10 cellular contexts compared by ENCODE assay signal in genomic region chr1:24996983-24997893, GRCh38.
DNase-seq lines count a peak whose midpoint lies in the region; ATAC-seq and TF ChIP-seq lines count a peak whose summit lies in the region.
"Had no signal": no experiment of that assay in that cellular context is flagged by ENCODE, and none has a peak within 500 bp of the region (broad histone marks: within the 10 kb centered on the region; RNA-seq: fewer than 3 reads in every experiment).

No MANE protein-coding gene starts in this region.

- peak; percentile 65 for ATAC-seq in effector memory CD8-positive, alpha-beta T cell (replicated peaks)
- ATAC-seq in HG03565 (IDR thresholded peaks at IDR 0.05; ENCODE audit: unreplicated experiment) (no peak), SK-N-SH treated with all-trans-retinoic acid at 6 μM for 48 hours (no peak)

- DNase-seq in activated CD4-positive, alpha-beta T cell treated with anti-CD3 and anti-CD28 coated beads, Interleukin-2, amount 10 ng/mL, durations not matched to agents 7 days and 5 days, result peak; percentile 39
- DNase-seq in activated CD4-positive, alpha-beta T cell treated with anti-CD3 and anti-CD28 coated beads for 48 hours, result no peak
- DNase-seq in activated CD4-positive, alpha-beta memory T cell treated with anti-CD3 and anti-CD28 coated beads for 36 hours, result no peak
- DNase-seq in effector memory CD8-positive, alpha-beta T cell, result peak; percentile 29 to 47 (median 34)
- peak; percentile 22 to 38 for DNase-seq in stimulated activated CD8-positive, alpha-beta memory T cell treated with anti-CD3 and anti-CD28 coated beads, Interleukin-7, amount 100 ng/mL, for 1 hour (ENCODE audit: low read depth in 2 of 2)
- no peak for DNase-seq in erythroblast (lab: John Stamatoyannopoulos, UW)
- DNase-seq: foreskin melanocyte, NCI-H69 had no signal

- H3K36me3 Mint-ChIP-seq in activated CD4-positive, alpha-beta T cell treated with anti-CD3 and anti-CD28 coated beads, Interleukin-2, amount 10 ng/mL, durations not matched to agents 7 days and 5 days (ENCODE audit: low read depth), result peaks cover 13% of the 10 kb centered on the region
- peaks cover 2% of the 10 kb centered on the region for H3K36me3 Mint-ChIP-seq in activated CD4-positive, alpha-beta memory T cell treated with anti-CD3 and anti-CD28 coated beads for 36 hours
- H3K36me3 Mint-ChIP-seq in effector memory CD8-positive, alpha-beta T cell (ENCODE audit: insufficient read depth), result peaks cover 11% of the 10 kb centered on the region

- no peak overlapping the region for H3K4me3 Mint-ChIP-seq in activated CD4-positive, alpha-beta T cell treated with anti-CD3 and anti-CD28 coated beads, Interleukin-2, amount 10 ng/mL, durations not matched to agents 7 days and 5 days
- no peak overlapping the region for H3K4me3 Mint-ChIP-seq in activated CD4-positive, alpha-beta memory T cell treated with anti-CD3 and anti-CD28 coated beads for 36 hours
- peak overlapping the region; percentile 60 to 73 for H3K4me3 Mint-ChIP-seq in effector memory CD8-positive, alpha-beta T cell

- CTCF ChIA-PET in activated CD4-positive, alpha-beta T cell treated with anti-CD3 and anti-CD28 coated beads, Interleukin-2, amount 10 ng/mL, durations not matched to agents 7 days and 5 days (lab: Charles Lee), result interaction anchor here (1.0 to 8.8 kb wide), 8 partner anchors 10 to 40 kb away, joined by 3 to 57 read pairs (median 7); no protein-coding TSS in a partner anchor
- CTCF ChIA-PET in activated CD4-positive, alpha-beta memory T cell treated with anti-CD3 and anti-CD28 coated beads for 36 hours (lab: Charles Lee), result interaction anchor here (1.8 kb wide), 1 partner anchor 40 kb away, joined by 9 read pairs; no protein-coding TSS in a partner anchor

- intact Hi-C loops in activated CD4-positive, alpha-beta memory T cell treated with anti-CD3 and anti-CD28 coated beads for 36 hours (cut with micrococcal nuclease), result no loop called here

- H3K27ac Mint-ChIP-seq in activated CD4-positive, alpha-beta T cell treated with anti-CD3 and anti-CD28 coated beads, Interleukin-2, amount 10 ng/mL, durations not matched to agents 7 days and 5 days, result peak overlapping the region; percentile 80
- peak overlapping the region; percentile 21 for H3K27ac Mint-ChIP-seq in activated CD4-positive, alpha-beta memory T cell treated with anti-CD3 and anti-CD28 coated beads for 36 hours
- peak overlapping the region; percentile 91 to 97 for H3K27ac Mint-ChIP-seq in effector memory CD8-positive, alpha-beta T cell

- POLR2A ChIA-PET in activated CD4-positive, alpha-beta T cell treated with anti-CD3 and anti-CD28 coated beads, Interleukin-2, amount 10 ng/mL, durations not matched to agents 7 days and 5 days (lab: Charles Lee), result no interaction called here
- POLR2A ChIA-PET in activated CD4-positive, alpha-beta memory T cell treated with anti-CD3 and anti-CD28 coated beads for 36 hours (lab: Charles Lee), result interaction anchor here (0.8 kb wide), 2 partner anchors 12 to 28 kb away, joined by 3 read pairs; no protein-coding TSS in a partner anchor

- H3K27me3 Mint-ChIP-seq in activated CD4-positive, alpha-beta T cell treated with anti-CD3 and anti-CD28 coated beads, Interleukin-2, amount 10 ng/mL, durations not matched to agents 7 days and 5 days, result no peaks in the 10 kb centered on the region
- H3K27me3 Mint-ChIP-seq in activated CD4-positive, alpha-beta memory T cell treated with anti-CD3 and anti-CD28 coated beads for 36 hours, result no peaks in the 10 kb centered on the region
- no peaks in the 10 kb centered on the region for H3K27me3 Mint-ChIP-seq in effector memory CD8-positive, alpha-beta T cell

- H3K9me3 Mint-ChIP-seq in activated CD4-positive, alpha-beta T cell treated with anti-CD3 and anti-CD28 coated beads, Interleukin-2, amount 10 ng/mL, durations not matched to agents 7 days and 5 days, result peaks cover 9% of the 10 kb centered on the region
- no peaks in the 10 kb centered on the region for H3K9me3 Mint-ChIP-seq in activated CD4-positive, alpha-beta memory T cell treated with anti-CD3 and anti-CD28 coated beads for 36 hours
- H3K9me3 Mint-ChIP-seq in effector memory CD8-positive, alpha-beta T cell, result peaks cover 8 to 11% of the 10 kb centered on the region in 2 donors

- peaks cover 89% of the 10 kb centered on the region for H3K4me1 Mint-ChIP-seq in activated CD4-positive, alpha-beta T cell treated with anti-CD3 and anti-CD28 coated beads, Interleukin-2, amount 10 ng/mL, durations not matched to agents 7 days and 5 days
- peaks cover 62% of the 10 kb centered on the region for H3K4me1 Mint-ChIP-seq in activated CD4-positive, alpha-beta memory T cell treated with anti-CD3 and anti-CD28 coated beads for 36 hours (ENCODE audit: low read depth)
- H3K4me1 Mint-ChIP-seq in effector memory CD8-positive, alpha-beta T cell (ENCODE audit: low read depth in 2 of 2), result peaks cover 69 to 70% of the 10 kb centered on the region in 2 donors

- no peak for TF ChIP-seq POLR2A in erythroblast (IDR thresholded peaks at IDR 0.05; ENCODE audit: low read length)

TF ChIP-seq in SK-N-SH treated with all-trans-retinoic acid at 6 μM for 48 hours, 23 proteins besides CTCF, POLR2A, EP300 and RAD21 (continues in another document):
- TF ChIP-seq PPARA (CRISPR knock-in tag; IDR thresholded peaks at IDR 0.05; ENCODE audit: borderline replicate concordance), result no peak
- no peak for TF ChIP-seq TCF4 (CRISPR knock-in tag; IDR thresholded peaks at IDR 0.05; ENCODE audit: borderline replicate concordance)
- TF ChIP-seq GLIS3 (CRISPR knock-in tag; IDR thresholded peaks at IDR 0.05), result no peak
- TF ChIP-seq CSDC2 (CRISPR knock-in tag; IDR thresholded peaks at IDR 0.05), result no peak
- TF ChIP-seq CSRNP3 (CRISPR knock-in tag; IDR thresholded peaks at IDR 0.05), result no peak
- TF ChIP-seq ESRRG (CRISPR knock-in tag; IDR thresholded peaks at IDR 0.05), result no peak
- TF ChIP-seq ZC3H10 (CRISPR knock-in tag; IDR thresholded peaks at IDR 0.05), result no peak
- TF ChIP-seq SNAI2 (CRISPR knock-in tag; IDR thresholded peaks at IDR 0.05), result no peak
- TF ChIP-seq BACH2 (CRISPR knock-in tag; IDR thresholded peaks at IDR 0.05; ENCODE audit: borderline replicate concordance), result no peak
- TF ChIP-seq OSR1 (CRISPR knock-in tag; IDR thresholded peaks at IDR 0.05), result no peak
- no peak for TF ChIP-seq PATZ1 (CRISPR knock-in tag; IDR thresholded peaks at IDR 0.05; ENCODE audit: borderline replicate concordance)
- no peak for TF ChIP-seq POU6F1 (CRISPR knock-in tag; IDR thresholded peaks at IDR 0.05; ENCODE audit: borderline replicate concordance, low read depth)
- TF ChIP-seq ISL1 (CRISPR knock-in tag; IDR thresholded peaks at IDR 0.05), result no peak
- TF ChIP-seq TOX (CRISPR knock-in tag; IDR thresholded peaks at IDR 0.05; ENCODE audit: borderline replicate concordance), result no peak
- TF ChIP-seq ZNF565 (CRISPR knock-in tag; conservative IDR thresholded peaks at IDR 0.05; ENCODE audit: low read depth), result no peak
- no peak for TF ChIP-seq ARNTL (CRISPR knock-in tag; IDR thresholded peaks at IDR 0.05; ENCODE audit: borderline replicate concordance, low read depth)
- TF ChIP-seq ZFP30 (CRISPR knock-in tag; IDR thresholded peaks at IDR 0.05), result no peak

Comparison
In these comparisons a context has a peak if more than half of its experiments do, and no peak if none do; other contexts are left out.
1. DNase-seq: peak in activated CD4-positive, alpha-beta T cell treated with anti-CD3 and anti-CD28 coated beads, Interleukin-2, amount 10 ng/mL, durations not matched to agents 7 days and 5 days (single experiment), effector memory CD8-positive, alpha-beta T cell (3 of 3) and stimulated activated CD8-positive, alpha-beta memory T cell treated with anti-CD3 and anti-CD28 coated beads, Interleukin-7, amount 100 ng/mL, for 1 hour (2 of 2); none in activated CD4-positive, alpha-beta T cell treated with anti-CD3 and anti-CD28 coated beads for 48 hours (single experiment), activated CD4-positive, alpha-beta memory T cell treated with anti-CD3 and anti-CD28 coated beads for 36 hours (single experiment) and erythroblast (0 of 2).
2. H3K27ac Mint-ChIP-seq: peak in every context shown above with its lines; median percentile 94 in effector memory CD8-positive, alpha-beta T cell; 80 in activated CD4-positive, alpha-beta T cell treated with anti-CD3 and anti-CD28 coated beads, Interleukin-2, amount 10 ng/mL, durations not matched to agents 7 days and 5 days; 21 in activated CD4-positive, alpha-beta memory T cell treated with anti-CD3 and anti-CD28 coated beads for 36 hours.
3. H3K4me3 Mint-ChIP-seq: peak in effector memory CD8-positive, alpha-beta T cell (2 of 2); none in activated CD4-positive, alpha-beta T cell treated with anti-CD3 and anti-CD28 coated beads, Interleukin-2, amount 10 ng/mL, durations not matched to agents 7 days and 5 days (single experiment) and activated CD4-positive, alpha-beta memory T cell treated with anti-CD3 and anti-CD28 coated beads for 36 hours (single experiment).